In the genomic region with DNA sequence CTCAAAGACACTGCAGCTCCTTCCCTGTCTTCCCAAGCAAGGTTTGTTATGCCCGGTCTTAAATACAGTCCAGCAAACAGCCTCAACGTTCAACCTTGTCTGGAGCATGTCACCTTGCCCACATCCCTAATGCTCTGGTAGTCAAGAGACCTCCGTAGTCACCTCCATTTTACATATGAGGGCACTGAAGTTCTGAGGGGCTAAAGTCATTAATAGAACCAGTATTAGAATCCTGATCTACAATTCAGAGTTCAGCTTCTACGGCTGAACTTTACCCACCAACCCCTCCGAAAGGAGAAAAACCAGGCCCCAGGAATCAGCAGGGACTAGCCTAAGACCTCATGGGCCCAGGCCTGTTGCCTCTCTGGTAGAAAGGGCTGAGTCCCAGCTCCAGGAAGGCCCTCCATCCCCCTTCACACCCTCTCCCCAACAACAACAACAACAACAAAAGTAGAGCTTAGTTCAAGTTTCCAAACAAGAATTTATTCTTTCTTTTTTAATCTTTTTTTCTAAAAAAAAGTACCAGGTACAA, we compare ENCODE assay signal across 8 cellular contexts. TPM values are rescaled to one million over a fixed set of nuclear protein-coding genes. Genes with fewer than 3 reads are reported as not detected.
DNase-seq lines count a peak whose midpoint lies in the region; ATAC-seq and TF ChIP-seq lines count a peak whose summit lies in the region.

No MANE protein-coding gene starts in this region.

- peak overlapping the region; percentile 90 for H3K27ac ChIP-seq in HL-60 (replicated peaks)
- no peak overlapping the region for H3K27ac ChIP-seq in iPS DF 6.9 (ENCODE audit: low read length)
- H3K27ac ChIP-seq in foreskin keratinocyte: no peak overlapping the region

- no peaks in the 10 kb centered on the region for H3K4me1 ChIP-seq in iPS DF 6.9 (ENCODE audit: control insufficient read depth, insufficient read depth, low read length)
- no peaks in the 10 kb centered on the region for H3K4me1 ChIP-seq in foreskin keratinocyte

- no peak for ATAC-seq in activated naive CD4-positive, alpha-beta T cell treated with anti-CD3 and anti-CD28 coated beads, Interleukin-2, amount 50 U/mL, for 72 hours
- ATAC-seq in stimulated activated effector memory CD8-positive, alpha-beta T cell treated with anti-CD3 and anti-CD28 coated beads, Interleukin-12 subunit alpha, Interleukin-12 subunit beta, amount 100 ng/mL, for 72 hours: no peak
- no peak for ATAC-seq in foreskin keratinocyte

- no peak for TF ChIP-seq CTCF in HL-60 (IDR thresholded peaks at IDR 0.05; ENCODE audit: insufficient read depth, low read length)
- TF ChIP-seq CTCF in foreskin keratinocyte (conservative IDR thresholded peaks at IDR 0.05): no peak

- no peaks in the 10 kb centered on the region for H3K9me3 ChIP-seq in iPS DF 6.9 (ENCODE audit: control insufficient read depth, insufficient read depth, low read length)

- H3K36me3 ChIP-seq in iPS DF 6.9 (ENCODE audit: control insufficient read depth, insufficient read depth, low read length): peaks cover 13% of the 10 kb centered on the region

- H3K4me3 ChIP-seq in HL-60 (replicated peaks; ENCODE audit: insufficient read depth, low read length) (peak overlapping the region; percentile 86; the same call in 1 of the 2 replicates), iPS DF 6.9 (ENCODE audit: low read length) (peak overlapping the region; percentile 73; the same call in 1 of the 2 replicates)

- H3K9me3 Mint-ChIP-seq in activated naive CD4-positive, alpha-beta T cell treated with anti-CD3 and anti-CD28 coated beads, Interleukin-2, amount 50 U/mL, for 72 hours: no peaks in the 10 kb centered on the region
- no peaks in the 10 kb centered on the region for H3K9me3 Mint-ChIP-seq in stimulated activated effector memory CD8-positive, alpha-beta T cell treated with anti-CD3 and anti-CD28 coated beads, Interleukin-12 subunit alpha, Interleukin-12 subunit beta, amount 100 ng/mL, for 72 hours

- H3K27ac Mint-ChIP-seq in activated naive CD4-positive, alpha-beta T cell treated with anti-CD3 and anti-CD28 coated beads, Interleukin-2, amount 50 U/mL, for 72 hours: peak overlapping the region; percentile 94 to 95
- H3K27ac Mint-ChIP-seq in stimulated activated effector memory CD8-positive, alpha-beta T cell treated with anti-CD3 and anti-CD28 coated beads, Interleukin-12 subunit alpha, Interleukin-12 subunit beta, amount 100 ng/mL, for 72 hours: peak overlapping the region; percentile 98

- no CpG with 5 or more reads among the region's 5 CpGs for WGBS in iPS DF 6.9 (ENCODE audit: insufficient coverage, insufficient read length)

- H3K4me1 Mint-ChIP-seq in stimulated activated effector memory CD8-positive, alpha-beta T cell treated with anti-CD3 and anti-CD28 coated beads, Interleukin-12 subunit alpha, Interleukin-12 subunit beta, amount 100 ng/mL, for 72 hours: peaks cover 41% of the 10 kb centered on the region

- H3K36me3 Mint-ChIP-seq in activated naive CD4-positive, alpha-beta T cell treated with anti-CD3 and anti-CD28 coated beads, Interleukin-2, amount 50 U/mL, for 72 hours: peaks cover 28 to 33% of the 10 kb centered on the region in 2 donors
- peaks cover 71% of the 10 kb centered on the region for H3K36me3 Mint-ChIP-seq in stimulated activated effector memory CD8-positive, alpha-beta T cell treated with anti-CD3 and anti-CD28 coated beads, Interleukin-12 subunit alpha, Interleukin-12 subunit beta, amount 100 ng/mL, for 72 hours

- H3K4me3 Mint-ChIP-seq in stimulated activated effector memory CD8-positive, alpha-beta T cell treated with anti-CD3 and anti-CD28 coated beads, Interleukin-12 subunit alpha, Interleukin-12 subunit beta, amount 100 ng/mL, for 72 hours: peak overlapping the region; percentile 95

- no peaks in the 10 kb centered on the region for H3K27me3 ChIP-seq in HL-60 (ENCODE audit: insufficient read depth, poor library complexity, severe bottlenecking)
- no peaks in the 10 kb centered on the region for H3K27me3 ChIP-seq in iPS DF 6.9 (ENCODE audit: control insufficient read depth, insufficient read depth, low read length)
- H3K27me3 ChIP-seq in foreskin keratinocyte: no peaks in the 10 kb centered on the region

- DNase-seq in HL-60 (ENCODE audit: low read depth in 1 of 2, low spot score in 1 of 2): no peak
- no peak for DNase-seq in activated naive CD4-positive, alpha-beta T cell treated with anti-CD3 and anti-CD28 coated beads, Interleukin-2, amount 50 U/mL, for 72 hours (ENCODE audit: low spot score in 2 of 2)
- no peak for DNase-seq in iPS DF 6.9 (ENCODE audit: low read depth, low spot score)
- DNase-seq in stimulated activated effector memory CD8-positive, alpha-beta T cell treated with anti-CD3 and anti-CD28 coated beads, Interleukin-12 subunit alpha, Interleukin-12 subunit beta, amount 100 ng/mL, for 72 hours (ENCODE audit: low spot score in 2 of 2): no peak
- DNase-seq in hypothalamus (lab: John Stamatoyannopoulos, UW): no peak
- DNase-seq in NCI-H2171 treated with DMSO at 0.1 percent for 48 hours (lab: John Stamatoyannopoulos, UW): no peak
- no peak for DNase-seq in HT-29 (ENCODE audit: low spot score)
- no peak for DNase-seq in foreskin keratinocyte

RNA-seq across cellular contexts. Expression of a gene that starts 0.8 kb away (rescaled TPM):
- total RNA-seq in activated naive CD4-positive, alpha-beta T cell treated with anti-CD3 and anti-CD28 coated beads, Interleukin-2, amount 50 U/mL, for 72 hours: 100 to 1,000 TPM; 151 to 216 TPM
- total RNA-seq in HT-29 (2014; rRNA removed; shearing (Covaris generic)): 252 and 264 TPM in 2 replicates
- total RNA-seq in foreskin keratinocyte: 145 and 188 TPM in 2 replicates
- polyA plus RNA-seq in foreskin keratinocyte: 205 and 250 TPM in 2 replicates

RNA-seq across cellular contexts. Expression of a gene that starts 7.3 kb away (rescaled TPM):
- total RNA-seq in activated naive CD4-positive, alpha-beta T cell treated with anti-CD3 and anti-CD28 coated beads, Interleukin-2, amount 50 U/mL, for 72 hours: 10 to 100 TPM; 13.0 to 20.3 TPM
- 33.4 and 38.5 TPM in 2 replicates for total RNA-seq in HT-29 (2014; rRNA removed; shearing (Covaris generic))
- 20.7 and 21.6 TPM in 2 replicates for total RNA-seq in foreskin keratinocyte
- polyA plus RNA-seq in foreskin keratinocyte: 22.7 and 23.0 TPM in 2 replicates

RNA-seq across cellular contexts. Expression of a gene that starts 11.9 kb away (rescaled TPM):
- total RNA-seq in activated naive CD4-positive, alpha-beta T cell treated with anti-CD3 and anti-CD28 coated beads, Interleukin-2, amount 50 U/mL, for 72 hours: 10 to 100 TPM in 1 of 2 donors, 1 to 10 TPM in 1; 6.9 to 19.9 TPM
- total RNA-seq in HT-29 (2014; rRNA removed; shearing (Covaris generic)): 13.1 and 13.8 TPM in 2 replicates
- 22.5 and 30.6 TPM in 2 replicates for total RNA-seq in foreskin keratinocyte
- 16.0 and 19.5 TPM in 2 replicates for polyA plus RNA-seq in foreskin keratinocyte

RNA-seq across cellular contexts. Expression of a gene that starts 24.0 kb away (rescaled TPM):
- 100 to 1,000 TPM; 114 to 194 TPM for total RNA-seq in activated naive CD4-positive, alpha-beta T cell treated with anti-CD3 and anti-CD28 coated beads, Interleukin-2, amount 50 U/mL, for 72 hours
- total RNA-seq in HT-29 (2014; rRNA removed; shearing (Covaris generic)): 51.1 and 62.5 TPM in 2 replicates
- 52.8 and 58.6 TPM in 2 replicates for total RNA-seq in foreskin keratinocyte
- polyA plus RNA-seq in foreskin keratinocyte: 41.4 and 52.8 TPM in 2 replicates

RNA-seq across cellular contexts. Expression of a gene that starts 31.3 kb away (rescaled TPM):
- 100 to 1,000 TPM; 208 to 305 TPM for total RNA-seq in activated naive CD4-positive, alpha-beta T cell treated with anti-CD3 and anti-CD28 coated beads, Interleukin-2, amount 50 U/mL, for 72 hours
- 347 and 349 TPM in 2 replicates for total RNA-seq in HT-29 (2014; rRNA removed; shearing (Covaris generic))
- 385 and 410 TPM in 2 replicates for total RNA-seq in foreskin keratinocyte
- 255 and 261 TPM in 2 replicates for polyA plus RNA-seq in foreskin keratinocyte
